Comparison of ENCODE assay signal across 14 cellular contexts in genomic region chr18:24672165-24672950, GRCh38.
DNase-seq lines count a peak whose midpoint lies in the region; ATAC-seq and TF ChIP-seq lines count a peak whose summit lies in the region.
"Had no signal": no experiment of that assay in that cellular context is flagged by ENCODE, and none has a peak within 500 bp of the region (broad histone marks: within the 10 kb centered on the region; RNA-seq: fewer than 3 reads in every experiment).

No MANE protein-coding gene starts in this region.

- H3K4me1 Mint-ChIP-seq in activated CD4-positive, alpha-beta memory T cell treated with anti-CD3 and anti-CD28 coated beads, Interleukin-2, amount 10 ng/mL, durations not matched to agents 7 days and 5 days = peaks cover 2% of the 10 kb centered on the region
- H3K4me1 Mint-ChIP-seq: activated naive CD4-positive, alpha-beta T cell treated with anti-CD3 and anti-CD28 coated beads, Interleukin-2, amount 10 ng/mL, durations not matched to agents 7 days and 5 days had no signal

- H4K20me1 ChIP-seq in neural cell (ENCODE audit: insufficient read depth) = no peaks in the 10 kb centered on the region

- no peaks in the 10 kb centered on the region for H3K79me2 ChIP-seq in neural cell (replicated peaks; ENCODE audit: insufficient read depth, low read length)

- H3K27me3 Mint-ChIP-seq in activated CD4-positive, alpha-beta memory T cell treated with anti-CD3 and anti-CD28 coated beads, Interleukin-2, amount 10 ng/mL, durations not matched to agents 7 days and 5 days = peaks cover 4% of the 10 kb centered on the region

- TF ChIP-seq RAD21 in neural cell (conservative IDR thresholded peaks at IDR 0.05) = peak; percentile 53

- TF ChIP-seq EP300 in neural cell (conservative IDR thresholded peaks at IDR 0.05; ENCODE audit: poor library complexity, severe bottlenecking) = no peak

- H3K27me3 ChIP-seq in WERI-Rb-1 (ENCODE audit: insufficient read depth, low read depth, severe bottlenecking) (no peaks in the 10 kb centered on the region), neural cell (ENCODE audit: insufficient read depth, low read depth, low read length) (no peaks in the 10 kb centered on the region)
- H3K27me3 ChIP-seq: pancreas had no signal

- POLR2A ChIA-PET in activated CD4-positive, alpha-beta memory T cell treated with anti-CD3 and anti-CD28 coated beads, Interleukin-2, amount 10 ng/mL, durations not matched to agents 7 days and 5 days (lab: Charles Lee) = no interaction called here

- TF ChIP-seq CTCF in WERI-Rb-1 (IDR thresholded peaks at IDR 0.05; ENCODE audit: low read depth, low read length) (peak; percentile 42), neural cell (IDR thresholded peaks at IDR 0.05; ENCODE audit: poor library complexity, severe bottlenecking) (peak; percentile 44)

- H3K4me2 ChIP-seq in neural cell (ENCODE audit: low read length) = no peak overlapping the region

- no peak overlapping the region for H3K4me3 Mint-ChIP-seq in activated CD4-positive, alpha-beta memory T cell treated with anti-CD3 and anti-CD28 coated beads, Interleukin-2, amount 10 ng/mL, durations not matched to agents 7 days and 5 days
- H3K4me3 Mint-ChIP-seq: activated naive CD4-positive, alpha-beta T cell treated with anti-CD3 and anti-CD28 coated beads, Interleukin-2, amount 10 ng/mL, durations not matched to agents 7 days and 5 days; memory B cell had no signal

- H2AFZ ChIP-seq in neural cell (ENCODE audit: low read depth, low read length) = no peak overlapping the region

- H3K27ac ChIP-seq in WERI-Rb-1 = no peak overlapping the region
- H3K27ac ChIP-seq in neural cell (ENCODE audit: low read length) = no peak overlapping the region
- H3K27ac ChIP-seq: pancreas had no signal

- no peaks in the 10 kb centered on the region for H3K9me3 ChIP-seq in WERI-Rb-1 (ENCODE audit: severe bottlenecking)
- no peaks in the 10 kb centered on the region for H3K9me3 ChIP-seq in neural cell (ENCODE audit: low read length)
- H3K9me3 ChIP-seq: pancreas had no signal

- H3K36me3 Mint-ChIP-seq in activated CD4-positive, alpha-beta memory T cell treated with anti-CD3 and anti-CD28 coated beads, Interleukin-2, amount 10 ng/mL, durations not matched to agents 7 days and 5 days (ENCODE audit: low read depth) = no peaks in the 10 kb centered on the region
- H3K36me3 Mint-ChIP-seq: activated naive CD4-positive, alpha-beta T cell treated with anti-CD3 and anti-CD28 coated beads, Interleukin-2, amount 10 ng/mL, durations not matched to agents 7 days and 5 days; memory B cell had no signal

- H3K9ac ChIP-seq in neural cell (ENCODE audit: low read length) = no peak overlapping the region

- CTCF ChIA-PET in activated CD4-positive, alpha-beta memory T cell treated with anti-CD3 and anti-CD28 coated beads, Interleukin-2, amount 10 ng/mL, durations not matched to agents 7 days and 5 days (lab: Charles Lee) = interaction anchor here (0.6 kb wide), 1 partner anchor 56 kb away, joined by 4 read pairs; no protein-coding TSS in a partner anchor

- H3K9me3 Mint-ChIP-seq in activated CD4-positive, alpha-beta memory T cell treated with anti-CD3 and anti-CD28 coated beads, Interleukin-2, amount 10 ng/mL, durations not matched to agents 7 days and 5 days = no peaks in the 10 kb centered on the region
- H3K9me3 Mint-ChIP-seq: activated naive CD4-positive, alpha-beta T cell treated with anti-CD3 and anti-CD28 coated beads, Interleukin-2, amount 10 ng/mL, durations not matched to agents 7 days and 5 days; memory B cell had no signal

- no peak overlapping the region for H3K4me3 ChIP-seq in WERI-Rb-1 (ENCODE audit: low read depth, low read length)
- H3K4me3 ChIP-seq in neural cell (ENCODE audit: low read length) = no peak overlapping the region
- H3K4me3 ChIP-seq: pancreas had no signal

- peak; percentile 79 for DNase-seq in NCI-H2107 treated with DMSO at 0.1 percent for 48 hours (lab: John Stamatoyannopoulos, UW; ENCODE audit: unreplicated experiment)
- DNase-seq in NCI-H2107 (lab: John Stamatoyannopoulos, UW) = no peak
- DNase-seq in Kasumi-1 (lab: John Stamatoyannopoulos, UW) = peak; percentile 16 to 19
- peak; percentile 29 for DNase-seq in WERI-Rb-1
- DNase-seq in SIG-M5 (lab: John Stamatoyannopoulos, UW) = no peak
- no peak for DNase-seq in activated CD4-positive, alpha-beta memory T cell treated with anti-CD3 and anti-CD28 coated beads, Interleukin-2, amount 10 ng/mL, durations not matched to agents 7 days and 5 days
- DNase-seq: ACHN; activated naive CD4-positive, alpha-beta T cell treated with anti-CD3 and anti-CD28 coated beads, Interleukin-2, amount 10 ng/mL, durations not matched to agents 7 days and 5 days; NCI-H2029 treated with DMSO at 0.1 percent for 48 hours; pancreas had no signal

- no peak overlapping the region for H3K27ac Mint-ChIP-seq in activated CD4-positive, alpha-beta memory T cell treated with anti-CD3 and anti-CD28 coated beads, Interleukin-2, amount 10 ng/mL, durations not matched to agents 7 days and 5 days
- H3K27ac Mint-ChIP-seq: activated naive CD4-positive, alpha-beta T cell treated with anti-CD3 and anti-CD28 coated beads, Interleukin-2, amount 10 ng/mL, durations not matched to agents 7 days and 5 days; memory B cell had no signal

- ATAC-seq in HG02970 (IDR thresholded peaks at IDR 0.05; ENCODE audit: low FRiP score, unreplicated experiment) = no peak
- ATAC-seq: HCT116, pancreas had no signal

- no peaks in the 10 kb centered on the region for H3F3A ChIP-seq in neural cell (ENCODE audit: insufficient read depth, low read length, poor library complexity, severe bottlenecking)

- H3K36me3 ChIP-seq in WERI-Rb-1 = no peaks in the 10 kb centered on the region
- no peaks in the 10 kb centered on the region for H3K36me3 ChIP-seq in neural cell (ENCODE audit: insufficient read depth, low read length)
- H3K36me3 ChIP-seq: pancreas had no signal

- H3K9me2 ChIP-seq in neural cell (ENCODE audit: insufficient read depth, low read length) = no peaks in the 10 kb centered on the region

TF ChIP-seq in neural cell, 6 proteins besides CTCF, POLR2A, EP300 and RAD21:
- peak; percentile 49 for TF ChIP-seq SMC3 (conservative IDR thresholded peaks at IDR 0.05; ENCODE audit: poor library complexity)
- no peak for TF ChIP-seq EZH2 (IDR thresholded peaks at IDR 0.05; ENCODE audit: borderline replicate concordance, insufficient read depth, low read length, poor library complexity, severe bottlenecking)
TF ChIP-seq in neural cell: peak in this region for 1.

Comparison
In these comparisons a context has a peak if more than half of its experiments do, and no peak if none do; other contexts are left out.
1. DNase-seq: peak in NCI-H2107 treated with DMSO at 0.1 percent for 48 hours (single experiment), Kasumi-1 (2 of 2) and WERI-Rb-1 (single experiment); none in NCI-H2107 (single experiment), SIG-M5 (single experiment) and activated CD4-positive, alpha-beta memory T cell treated with anti-CD3 and anti-CD28 coated beads, Interleukin-2, amount 10 ng/mL, durations not matched to agents 7 days and 5 days (single experiment).